In genomic region chr1:8194481-8195227, GRCh38 we compare ENCODE assay signal across 15 cellular contexts.
DNase-seq lines count a peak whose midpoint lies in the region; ATAC-seq and TF ChIP-seq lines count a peak whose summit lies in the region.
"Had no signal": no experiment of that assay in that cellular context is flagged by ENCODE, and none has a peak within 500 bp of the region (broad histone marks: within the 10 kb centered on the region; RNA-seq: fewer than 3 reads in every experiment).

No MANE protein-coding gene starts in this region.

- no peaks in the 10 kb centered on the region for H3K36me3 ChIP-seq in RWPE2 (ENCODE audit: low read depth)
- H3K36me3 ChIP-seq in tibial artery: no peaks in the 10 kb centered on the region
- H3K36me3 ChIP-seq: colonic mucosa had no signal

- ATAC-seq in RWPE2 (ENCODE audit: low read depth) (peak; percentile 37; the same call in 2 of the 3 replicates), WTC11 (no peak), HG02852 (IDR thresholded peaks at IDR 0.05; ENCODE audit: unreplicated experiment) (no peak)
- ATAC-seq: T-cell had no signal

- POLR2A ChIA-PET in WTC11 (lab: Charles Lee): interaction anchor here (0.6 kb wide), 2 partner anchors 44 to 201 kb away, joined by 3 to 6 read pairs; no protein-coding TSS in a partner anchor

- H3K27me3 ChIP-seq in RWPE2 (ENCODE audit: insufficient read depth, poor library complexity, severe bottlenecking): no peaks in the 10 kb centered on the region
- H3K27me3 ChIP-seq in tibial artery: no peaks in the 10 kb centered on the region
- H3K27me3 ChIP-seq: colonic mucosa had no signal

- H3K4me1 ChIP-seq in RWPE2 (ENCODE audit: insufficient read depth, poor library complexity, severe bottlenecking) (peaks cover 30% of the 10 kb centered on the region), tibial artery (peaks cover 0 to 43% (median 25%) of the 10 kb centered on the region in 4 donors)
- H3K4me1 ChIP-seq: colonic mucosa had no signal

- no peak overlapping the region for H3K4me3 ChIP-seq in RWPE2 (ENCODE audit: severe bottlenecking)
- H3K4me3 ChIP-seq in fibroblast of the aortic adventitia (ENCODE audit: low read depth, low read length): no peak overlapping the region
- H3K4me3 ChIP-seq in tibial artery: no peak overlapping the region
- H3K4me3 ChIP-seq: colonic mucosa had no signal

- H3K9me3 ChIP-seq in RWPE2 (ENCODE audit: severe bottlenecking) (no peaks in the 10 kb centered on the region), tibial artery (no peaks in the 10 kb centered on the region)
- H3K9me3 ChIP-seq: colonic mucosa had no signal

- H3K27ac ChIP-seq in RWPE2 (ENCODE audit: poor library complexity, severe bottlenecking) (peak overlapping the region; percentile 74), tibial artery (peak overlapping the region; percentile 70 to 96)
- H3K27ac ChIP-seq: colonic mucosa had no signal

- H3K27me3 Mint-ChIP-seq in WTC11 (ENCODE audit: low read depth): no peaks in the 10 kb centered on the region

- no peaks in the 10 kb centered on the region for H3K9me3 Mint-ChIP-seq in WTC11
- H3K9me3 Mint-ChIP-seq: activated naive CD4-positive, alpha-beta T cell treated with anti-CD3 and anti-CD28 coated beads, Interleukin-2, amount 10 ng/mL, durations not matched to agents 7 days and 5 days; T-cell had no signal

- no peaks in the 10 kb centered on the region for H3K36me3 Mint-ChIP-seq in WTC11
- H3K36me3 Mint-ChIP-seq: activated naive CD4-positive, alpha-beta T cell treated with anti-CD3 and anti-CD28 coated beads, Interleukin-2, amount 10 ng/mL, durations not matched to agents 7 days and 5 days; T-cell had no signal

- DNase-seq in SIG-M5 treated with dmso at 0.1 percent for 504 hours (lab: John Stamatoyannopoulos, UW; ENCODE audit: unreplicated experiment) (peak; percentile 26), SIG-M5 (lab: John Stamatoyannopoulos, UW) (no peak), RWPE2 (ENCODE audit: low spot score) (no peak), fibroblast of the aortic adventitia (ENCODE audit: low read depth) (peak; percentile 60), tibial artery (no peak), WTC11 (ENCODE audit: low spot score) (no peak)
- DNase-seq in activated naive CD4-positive, alpha-beta T cell treated with Interleukin-2 at 50 U/mL for 16 hours: no peak
- DNase-seq: activated CD4-positive, alpha-beta T cell treated with anti-CD3 and anti-CD28 coated beads, Interleukin-2, amount 50 U/mL, for 4 hours; activated naive CD4-positive, alpha-beta T cell treated with anti-CD3 and anti-CD28 coated beads, Interleukin-2, amount 10 ng/mL, durations not matched to agents 7 days and 5 days; colonic mucosa; GF-D8; glutamatergic neuron; NCI-H1092; T-cell had no signal

- H3K27ac Mint-ChIP-seq in WTC11: no peak overlapping the region
- H3K27ac Mint-ChIP-seq: activated naive CD4-positive, alpha-beta T cell treated with anti-CD3 and anti-CD28 coated beads, Interleukin-2, amount 10 ng/mL, durations not matched to agents 7 days and 5 days; T-cell had no signal

- TF ChIP-seq CTCF in RWPE2 (IDR thresholded peaks at IDR 0.05; ENCODE audit: poor library complexity, severe bottlenecking) (no peak), fibroblast of the aortic adventitia (IDR thresholded peaks at IDR 0.05; ENCODE audit: insufficient read depth, low read length) (no peak), tibial artery (IDR thresholded peaks at IDR 0.05) (no peak), WTC11 (IDR thresholded peaks at IDR 0.05) (no peak)

- peaks cover 22% of the 10 kb centered on the region for H3K4me1 Mint-ChIP-seq in WTC11

- CTCF ChIA-PET in WTC11 (lab: Charles Lee): no interaction called here

- intact Hi-C loops in tibial artery (cut with DNase I; ENCODE audit: low total_unique reads): no loop called here

- H3K4me3 Mint-ChIP-seq in WTC11: no peak overlapping the region
- H3K4me3 Mint-ChIP-seq: activated naive CD4-positive, alpha-beta T cell treated with anti-CD3 and anti-CD28 coated beads, Interleukin-2, amount 10 ng/mL, durations not matched to agents 7 days and 5 days; T-cell had no signal

TF ChIP-seq in WTC11, 78 proteins besides CTCF, POLR2A, EP300 and RAD21 (continues in another document):
- TF ChIP-seq FOXJ3 (CRISPR knock-in tag; IDR thresholded peaks at IDR 0.05; ENCODE audit: borderline replicate concordance) (no peak), JUN (CRISPR knock-in tag; IDR thresholded peaks at IDR 0.05) (no peak), SMAD4 (CRISPR knock-in tag; IDR thresholded peaks at IDR 0.05) (no peak), CBFB (CRISPR knock-in tag; IDR thresholded peaks at IDR 0.05; ENCODE audit: low read depth) (no peak), EMX1 (CRISPR knock-in tag; IDR thresholded peaks at IDR 0.05) (no peak), AR (CRISPR knock-in tag; IDR thresholded peaks at IDR 0.05) (no peak), NFE2L1 (CRISPR knock-in tag; IDR thresholded peaks at IDR 0.05) (no peak), TEAD4 (CRISPR knock-in tag; IDR thresholded peaks at IDR 0.05) (no peak), SOX15 (CRISPR knock-in tag; IDR thresholded peaks at IDR 0.05) (no peak), E2F4 (CRISPR knock-in tag; IDR thresholded peaks at IDR 0.05; ENCODE audit: borderline replicate concordance, low read depth) (no peak), IRF1 (CRISPR knock-in tag; IDR thresholded peaks at IDR 0.05) (no peak), ATF2 (CRISPR knock-in tag; IDR thresholded peaks at IDR 0.05; ENCODE audit: borderline replicate concordance, low read depth) (no peak), E2F5 (CRISPR knock-in tag; IDR thresholded peaks at IDR 0.05) (no peak), ZNF121 (CRISPR knock-in tag; IDR thresholded peaks at IDR 0.05) (no peak)

Comparison
In these comparisons a context has a peak if more than half of its experiments do, and no peak if none do; other contexts are left out.
1. DNase-seq: peak in SIG-M5 treated with dmso at 0.1 percent for 504 hours (single experiment) and fibroblast of the aortic adventitia (single experiment); none in SIG-M5 (single experiment), RWPE2 (single experiment), tibial artery (0 of 2), WTC11 (single experiment) and activated naive CD4-positive, alpha-beta T cell treated with Interleukin-2 at 50 U/mL for 16 hours (single experiment).